Comparison of ENCODE assay signal across 1 cellular context in the genomic region with DNA sequence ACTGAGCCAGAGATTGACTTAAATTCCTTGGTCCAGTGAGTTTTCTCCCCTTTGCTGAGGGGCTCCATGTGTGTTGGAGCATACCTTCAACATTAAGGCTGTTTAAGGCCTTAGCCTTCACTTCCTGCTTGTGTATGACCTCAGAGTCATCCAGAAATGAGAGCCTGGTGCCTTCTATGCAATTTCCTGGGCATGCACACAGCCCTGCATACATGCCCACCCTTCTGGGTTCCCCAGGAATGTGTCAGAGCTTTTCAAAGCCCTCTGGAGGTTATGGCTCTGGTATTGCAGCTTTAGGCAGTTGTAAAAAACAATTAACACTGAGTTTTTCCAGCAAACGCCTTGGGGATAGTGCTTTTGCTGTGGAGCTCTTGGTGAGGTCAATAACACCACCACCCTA.
TF ChIP-seq lines count a peak whose summit lies in the region.

No MANE protein-coding gene starts in this region.

TF ChIP-seq in WTC11, 78 proteins besides CTCF, POLR2A, EP300 and RAD21:
- TF ChIP-seq, protein P1, sequence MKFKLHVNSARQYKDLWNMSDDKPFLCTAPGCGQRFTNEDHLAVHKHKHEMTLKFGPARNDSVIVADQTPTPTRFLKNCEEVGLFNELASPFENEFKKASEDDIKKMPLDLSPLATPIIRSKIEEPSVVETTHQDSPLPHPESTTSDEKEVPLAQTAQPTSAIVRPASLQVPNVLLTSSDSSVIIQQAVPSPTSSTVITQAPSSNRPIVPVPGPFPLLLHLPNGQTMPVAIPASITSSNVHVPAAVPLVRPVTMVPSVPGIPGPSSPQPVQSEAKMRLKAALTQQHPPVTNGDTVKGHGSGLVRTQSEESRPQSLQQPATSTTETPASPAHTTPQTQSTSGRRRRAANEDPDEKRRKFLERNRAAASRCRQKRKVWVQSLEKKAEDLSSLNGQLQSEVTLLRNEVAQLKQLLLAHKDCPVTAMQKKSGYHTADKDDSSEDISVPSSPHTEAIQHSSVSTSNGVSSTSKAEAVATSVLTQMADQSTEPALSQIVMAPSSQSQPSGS (CRISPR knock-in tag; IDR thresholded peaks at IDR 0.05; ENCODE audit: borderline replicate concordance, low read depth): no peak
- TF ChIP-seq SOX15 (CRISPR knock-in tag; IDR thresholded peaks at IDR 0.05): no peak
